In the genomic region with DNA sequence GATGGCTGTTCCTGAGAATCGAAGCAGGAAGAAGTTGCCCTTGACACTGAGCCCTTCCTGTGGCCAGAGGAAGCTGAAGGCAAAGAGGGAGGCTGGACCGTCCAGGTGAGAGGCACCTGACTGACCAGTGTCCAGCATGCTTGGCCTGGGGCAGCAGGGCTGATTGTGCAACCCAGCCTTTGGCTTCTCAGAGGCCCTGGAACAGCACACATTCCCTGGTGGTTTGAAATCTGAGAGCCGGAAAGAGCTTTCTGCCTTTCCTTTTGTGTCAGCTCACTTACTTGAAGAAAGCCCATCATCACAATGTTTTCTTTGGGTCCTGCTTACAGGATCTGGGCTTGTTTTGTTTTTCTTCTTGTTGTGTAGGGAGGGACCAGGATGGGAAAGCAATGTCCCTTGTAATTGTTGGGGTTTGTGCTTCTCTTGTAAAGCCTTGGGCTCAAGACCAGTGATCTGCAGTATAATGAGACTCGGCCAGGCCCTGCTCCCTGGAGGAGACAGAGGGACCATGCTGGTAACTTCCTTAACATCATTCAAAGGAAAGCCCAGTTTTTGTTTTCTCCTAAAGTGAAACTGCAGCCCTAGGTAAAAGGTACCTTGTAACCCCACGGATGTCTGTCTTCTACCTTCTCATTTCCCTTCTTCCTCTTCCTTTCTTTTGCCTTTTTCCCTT, we compare ENCODE assay signal across 9 cellular contexts.
DNase-seq lines count a peak whose midpoint lies in the region; ATAC-seq, FAIRE-seq and TF ChIP-seq lines count a peak whose summit lies in the region.
"Had no signal": no experiment of that assay in that cellular context is flagged by ENCODE, and none has a peak within 500 bp of the region (broad histone marks: within the 10 kb centered on the region; RNA-seq: fewer than 3 reads in every experiment).

No MANE protein-coding gene starts in this region.

- TF ChIP-seq CTCF in adrenal gland (IDR thresholded peaks at IDR 0.05) = no peak
- TF ChIP-seq CTCF in psoas muscle (IDR thresholded peaks at IDR 0.05) = no peak
- TF ChIP-seq CTCF in BE2C (IDR thresholded peaks at IDR 0.05; ENCODE audit: low read depth, low read length) = no peak

- H3K27ac ChIP-seq in adrenal gland = peak overlapping the region in 3 of 5 donors; percentile 1 to 52 (median 45)
- H3K27ac ChIP-seq in psoas muscle = peak overlapping the region; percentile 50

- H3K36me3 ChIP-seq in adrenal gland (replicated peaks in 1 of 2) = no peaks in the 10 kb centered on the region
- H3K36me3 ChIP-seq in psoas muscle (ENCODE audit: insufficient read depth in 1 of 2, low read depth in 1 of 2) = no peaks in the 10 kb centered on the region
- no peaks in the 10 kb centered on the region for H3K36me3 ChIP-seq in BE2C
- H3K36me3 ChIP-seq: Peyer's patch had no signal

- H3K4me1 ChIP-seq in adrenal gland (replicated peaks in 1 of 2) = peaks cover 0 to 22% of the 10 kb centered on the region in 2 donors
- H3K4me1 ChIP-seq in psoas muscle = peaks cover 4% of the 10 kb centered on the region
- peaks cover 42% of the 10 kb centered on the region for H3K4me1 ChIP-seq in BE2C

- no peak for TF ChIP-seq POLR2A in adrenal gland (IDR thresholded peaks at IDR 0.05)

- ATAC-seq in left cardiac atrium (peak; percentile 72 to 73), psoas muscle (peak; percentile 47 to 79 (median 65))

- H3K9me3 ChIP-seq in adrenal gland (replicated peaks in 1 of 3) = no peaks in the 10 kb centered on the region
- H3K9me3 ChIP-seq in psoas muscle = no peaks in the 10 kb centered on the region
- no peaks in the 10 kb centered on the region for H3K9me3 ChIP-seq in BE2C
- H3K9me3 ChIP-seq: Peyer's patch had no signal

- DNase-seq in AG08396 (ENCODE audit: low spot score) = peak; percentile 32
- peak in 3 of 7 donors; percentile 25 to 33 (median 26) for DNase-seq in adrenal gland
- DNase-seq in left cardiac atrium = peak; percentile 62
- DNase-seq in psoas muscle = peak; percentile 55 to 75
- no peak for DNase-seq in OCI-M2 (lab: John Stamatoyannopoulos, UW; ENCODE audit: unreplicated experiment)
- DNase-seq in BE2C = no peak
- no peak for DNase-seq in RCC 7860 (ENCODE audit: low spot score)
- no peak for DNase-seq in kidney glomerular epithelial cell (lab: John Stamatoyannopoulos, UW)

- intact Hi-C loops in adrenal gland (cut with DNase I) = loop anchor here in 1 of 2 donors (10.0 kb wide), 1 partner anchor 154 kb away; no protein-coding TSS in a partner anchor
- intact Hi-C loops in left cardiac atrium (cut with DNase I) = no loop called here
- intact Hi-C loops in psoas muscle (cut with DNase I) = no loop called here

- no peak for FAIRE-seq in RCC 7860 (lab: Jason Lieb, UNC)

- WGBS in adrenal gland, 4 donors = 70 to 84% (median 79%) methylated on average over 5 of the region's 5 CpGs
- WGBS in psoas muscle, 3 donors = 50 to 57% (median 55%) methylated on average over 5 of the region's 5 CpGs

- H3K27me3 ChIP-seq in adrenal gland (no peaks in the 10 kb centered on the region), psoas muscle (ENCODE audit: insufficient read depth in 3 of 3, low read length in 2 of 3) (no peaks in the 10 kb centered on the region), BE2C (no peaks in the 10 kb centered on the region)
- H3K27me3 ChIP-seq: Peyer's patch had no signal

- H3K4me3 ChIP-seq in adrenal gland = no peak overlapping the region
- no peak overlapping the region for H3K4me3 ChIP-seq in psoas muscle
- H3K4me3 ChIP-seq in BE2C (ENCODE audit: low read depth, low read length) = no peak overlapping the region
- H3K4me3 ChIP-seq: Peyer's patch had no signal

Comparison
In these comparisons a context has a peak if more than half of its experiments do, and no peak if none do; other contexts are left out.
1. DNase-seq: peak in AG08396 (single experiment), left cardiac atrium (single experiment) and psoas muscle (2 of 2); none in OCI-M2 (single experiment), BE2C (single experiment), RCC 7860 (single experiment) and kidney glomerular epithelial cell (single experiment).